In the genomic region with DNA sequence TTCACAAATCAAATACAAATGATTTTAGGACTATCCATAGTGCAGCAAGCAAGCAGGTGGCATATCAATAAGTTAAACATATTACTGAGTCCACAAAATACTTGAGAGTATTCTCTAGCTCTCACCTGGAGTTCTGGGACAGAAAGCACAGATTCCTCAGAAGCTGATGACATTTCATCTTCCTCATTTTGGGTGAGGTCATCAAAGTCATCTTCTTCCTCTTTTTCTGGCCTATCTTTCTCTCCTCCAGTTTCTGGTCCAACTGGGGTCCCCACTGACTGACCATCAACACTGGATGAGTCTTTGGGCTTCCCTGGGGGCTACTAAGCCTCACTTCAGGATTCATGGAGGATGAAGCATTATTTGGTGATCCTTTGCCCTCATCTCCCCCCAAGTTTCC, we compare ENCODE assay signal across 18 cellular contexts.
"Had no signal": no experiment of that assay in that cellular context is flagged by ENCODE, and none has a peak within 500 bp of the region (broad histone marks: within the 10 kb centered on the region; RNA-seq: fewer than 3 reads in every experiment).

No MANE protein-coding gene starts in this region.

- H3K36me3 ChIP-seq: adrenal gland, gastrocnemius medialis, heart right ventricle had no signal

- H3K9me3 ChIP-seq: adrenal gland, gastrocnemius medialis, heart right ventricle, mucosa of descending colon had no signal

- H3K27ac ChIP-seq: adrenal gland, gastrocnemius medialis, heart right ventricle had no signal

- H3K4me1 Mint-ChIP-seq: natural killer cell had no signal

- ATAC-seq: effector memory CD8-positive, alpha-beta T cell; gastrocnemius medialis; heart right ventricle; left lobe of liver; mucosa of descending colon; natural killer cell; right cardiac atrium had no signal

- H3K4me3 Mint-ChIP-seq: activated B cell treated with CpG ODN at 0.5 μM for 24 hours; activated CD4-positive, alpha-beta T cell treated with anti-CD3 and anti-CD28 coated beads, Interleukin-2, amount 10 ng/mL, durations not matched to agents 24 days and 14 days; activated naive CD4-positive, alpha-beta T cell treated with anti-CD3 and anti-CD28 coated beads for 36 hours; activated T-helper 1 cell treated with anti-CD3 and anti-CD28 coated beads, Interleukin-12 subunit alpha, Interleukin-12 subunit beta, Interleukin-2, Interleukin-4 antibody, amounts not matched to agents 30 ng/mL and 10 ng/mL and 1 ng/mL, durations not matched to agents 14 hours and 24 hours and 36 hours; effector memory CD8-positive, alpha-beta T cell; natural killer cell; type B pancreatic cell had no signal

- DNase-seq: activated B cell treated with CpG ODN at 0.5 μM for 24 hours; activated CD4-positive, alpha-beta T cell treated with anti-CD3 and anti-CD28 coated beads, Interleukin-2, amount 10 ng/mL, durations not matched to agents 24 days and 14 days; activated naive CD4-positive, alpha-beta T cell treated with anti-CD3 and anti-CD28 coated beads for 36 hours; caudate nucleus; cortex of kidney; effector memory CD8-positive, alpha-beta T cell; gastrocnemius medialis; heart right ventricle; mammary epithelial cell; mucosa of descending colon; natural killer cell; nucleus accumbens; right cardiac atrium; stimulated activated naive CD4-positive, alpha-beta T cell treated with Interleukin-2 at 50 U/mL for 16 hours had no signal

- H3K9me3 Mint-ChIP-seq: activated CD4-positive, alpha-beta T cell treated with anti-CD3 and anti-CD28 coated beads, Interleukin-2, amount 10 ng/mL, durations not matched to agents 24 days and 14 days; activated naive CD4-positive, alpha-beta T cell treated with anti-CD3 and anti-CD28 coated beads for 36 hours; activated T-helper 1 cell treated with anti-CD3 and anti-CD28 coated beads, Interleukin-12 subunit alpha, Interleukin-12 subunit beta, Interleukin-2, Interleukin-4 antibody, amounts not matched to agents 30 ng/mL and 10 ng/mL and 1 ng/mL, durations not matched to agents 14 hours and 24 hours and 36 hours; effector memory CD8-positive, alpha-beta T cell; natural killer cell; type B pancreatic cell had no signal

- H3K4me3 ChIP-seq: adrenal gland, gastrocnemius medialis, heart right ventricle, mucosa of descending colon had no signal

- H3K27ac Mint-ChIP-seq: activated B cell treated with CpG ODN at 0.5 μM for 24 hours; activated CD4-positive, alpha-beta T cell treated with anti-CD3 and anti-CD28 coated beads, Interleukin-2, amount 10 ng/mL, durations not matched to agents 24 days and 14 days; activated naive CD4-positive, alpha-beta T cell treated with anti-CD3 and anti-CD28 coated beads for 36 hours; activated T-helper 1 cell treated with anti-CD3 and anti-CD28 coated beads, Interleukin-12 subunit alpha, Interleukin-12 subunit beta, Interleukin-2, Interleukin-4 antibody, amounts not matched to agents 30 ng/mL and 10 ng/mL and 1 ng/mL, durations not matched to agents 14 hours and 24 hours and 36 hours; effector memory CD8-positive, alpha-beta T cell; natural killer cell; type B pancreatic cell had no signal

- H3K27me3 ChIP-seq: adrenal gland, heart right ventricle had no signal

- H3K36me3 Mint-ChIP-seq: natural killer cell, type B pancreatic cell had no signal

- H3K27me3 Mint-ChIP-seq: activated B cell treated with CpG ODN at 0.5 μM for 24 hours, type B pancreatic cell had no signal
